ENCODE assay signal across 8 cellular contexts in genomic region chr11:134068829-134069425, GRCh38. TPM values are rescaled to one million over a fixed set of nuclear protein-coding genes. Genes with fewer than 3 reads are reported as not detected.
A peak's percentile ranks its signal among the peaks of the same experiment; 100 is the strongest.
DNase-seq lines count a peak whose midpoint lies in the region; ATAC-seq and TF ChIP-seq lines count a peak whose summit lies in the region.

JAM3 (plus strand) TSS chr11:134069072; CDS start chr11:134069084, 12 bp downstream.

- H3K27ac ChIP-seq in right cardiac atrium (ENCODE audit: low read length) (peak within 1 kb of the TSS; percentile 53), transverse colon (peak within 1 kb of the TSS; percentile 82 to 93 (median 85))

- under 1% methylated on average over 57 of the region's 57 CpGs for WGBS in right cardiac atrium
- 0 to 6% methylated on average over 3 to 52 of the region's 57 CpGs for WGBS in transverse colon (ENCODE audit: low coverage in 1 of 2), 2 donors

- peak within 1 kb of the TSS; percentile 95 for H3K4me3 Mint-ChIP-seq in progenitor cell of endocrine pancreas (ENCODE audit: low read depth)

- TF ChIP-seq CTCF in progenitor cell of endocrine pancreas (IDR thresholded peaks at IDR 0.05; ENCODE audit: unreplicated experiment): no peak
- no peak for TF ChIP-seq CTCF in transverse colon (IDR thresholded peaks at IDR 0.05)

- peaks cover 37% of the 10 kb centered on the region for H3K27me3 Mint-ChIP-seq in progenitor cell of endocrine pancreas

- H3K4me3 ChIP-seq in HAP-1 (peak within 1 kb of the TSS; percentile 77), right cardiac atrium (ENCODE audit: low read length) (peak within 1 kb of the TSS; percentile 52), transverse colon (peak within 1 kb of the TSS; percentile 53 to 72 (median 58))

- H3K9me3 ChIP-seq in HAP-1: no peaks in the 10 kb centered on the region
- H3K9me3 ChIP-seq in right cardiac atrium (ENCODE audit: control insufficient read depth, low read length): no peaks in the 10 kb centered on the region
- H3K9me3 ChIP-seq in transverse colon: no peaks in the 10 kb centered on the region

- in situ Hi-C loops in HAP-1 (cut with MboI; ENCODE audit: low sequenced_read_pairs): no loop called here
- in situ Hi-C loops in transverse colon (cut with MboI; ENCODE audit: low pct_ligation_motif_present in 1 of 4, low pct_unique_long_range_greater_than_20kb in 1 of 4, low sequenced_read_pairs in 3 of 4): no loop called here

- intact Hi-C loops in right cardiac atrium (cut with DNase I) (loop anchor here in 1 of 4 donors (5.0 kb wide), 1 partner anchor 58 kb away; no protein-coding TSS in a partner anchor), transverse colon (cut with DNase I; ENCODE audit: low total_unique reads) (loop anchor here (5.0 kb wide), 1 partner anchor 293 kb away; no protein-coding TSS in a partner anchor)

- H3K4me1 Mint-ChIP-seq in progenitor cell of endocrine pancreas (ENCODE audit: low read depth): peaks cover 7% of the 10 kb centered on the region

- no peak for TF ChIP-seq EP300 in transverse colon (IDR thresholded peaks at IDR 0.05; ENCODE audit: low read depth)

- H3K36me3 Mint-ChIP-seq in progenitor cell of endocrine pancreas (ENCODE audit: insufficient read depth): no peaks in the 10 kb centered on the region

- peak within 1 kb of the TSS; percentile 93 for H3K27ac Mint-ChIP-seq in progenitor cell of endocrine pancreas

- H3K4me1 ChIP-seq in HAP-1 (peaks cover 28% of the 10 kb centered on the region), right cardiac atrium (ENCODE audit: control insufficient read depth, insufficient read depth, low read length) (no peaks in the 10 kb centered on the region), transverse colon (peaks cover 0 to 3% (median 0%) of the 10 kb centered on the region in 4 donors)

- ATAC-seq in right cardiac atrium: peak; percentile 97 to 98

- DNase-seq in EL (peak; percentile 89), HAP-1 (ENCODE audit: low spot score in 2 of 2) (peak; percentile 89 to 97), NCI-H1092 (lab: John Stamatoyannopoulos, UW) (peak; percentile 96), T-helper 22 cell (ENCODE audit: low read depth) (peak; percentile 94), anterior cingulate cortex (lab: John Stamatoyannopoulos, UW) (peak; percentile 58 to 99 (median 93)), right cardiac atrium (peak; percentile 97 to 99 (median 99)), progenitor cell of endocrine pancreas (ENCODE audit: low spot score, unreplicated experiment) (peak; percentile 98), transverse colon (peak; percentile 87)

- H3K36me3 ChIP-seq in HAP-1 (replicated peaks): no peaks in the 10 kb centered on the region
- H3K36me3 ChIP-seq in transverse colon: no peaks in the 10 kb centered on the region

- no peaks in the 10 kb centered on the region for H3K9me3 Mint-ChIP-seq in progenitor cell of endocrine pancreas (ENCODE audit: low read depth)

- H3K27me3 ChIP-seq in HAP-1 (ENCODE audit: low read depth) (peaks cover 8% of the 10 kb centered on the region; the same call in 1 of the 2 replicates), right cardiac atrium (ENCODE audit: control insufficient read depth, insufficient read depth) (no peaks in the 10 kb centered on the region), transverse colon (peaks cover 42% of the 10 kb centered on the region)

- TF ChIP-seq POLR2A in transverse colon (IDR thresholded peaks at IDR 0.05): peak; percentile 62

RNA-seq across cellular contexts. Expression of gene JAM3, which starts in this region (rescaled TPM):
- total RNA-seq in right cardiac atrium (10 to 100 TPM; 44.5 to 45.5 (median 44.9) TPM), progenitor cell of endocrine pancreas (37.0 and 37.6 TPM in 2 replicates), transverse colon (10 to 100 TPM in 3 of 4 donors, 1 to 10 TPM in 1; 7.8 to 56.9 (median 13.8) TPM)
- polyA plus RNA-seq in right cardiac atrium: 22.2 TPM

Comparison
In these comparisons a context has a peak if more than half of its experiments do, and no peak if none do; other contexts are left out.
1. Peak in every context shown above with its lines: DNase-seq, ATAC-seq, H3K4me3 ChIP-seq and H3K27ac ChIP-seq.